In genomic region chr1:155913969-155914757, GRCh38 we compare ENCODE assay signal across 19 cellular contexts. TPM values are rescaled to one million over a fixed set of nuclear protein-coding genes. Genes with fewer than 3 reads are reported as not detected.
DNase-seq lines count a peak whose midpoint lies in the region; ATAC-seq, FAIRE-seq and TF ChIP-seq lines count a peak whose summit lies in the region.
"Had no signal": no experiment of that assay in that cellular context is flagged by ENCODE, and none has a peak within 500 bp of the region (broad histone marks: within the 10 kb centered on the region; RNA-seq: fewer than 3 reads in every experiment).

No MANE protein-coding gene starts in this region.

- H3K9me3 ChIP-seq in AG04450 (ENCODE audit: control insufficient read depth, insufficient read depth, low read length) = no peaks in the 10 kb centered on the region

- H3K27ac Mint-ChIP-seq in activated naive CD4-positive, alpha-beta T cell treated with anti-CD3 and anti-CD28 coated beads, Interleukin-2, amount 50 U/mL, for 72 hours = no peak overlapping the region

- POLR2A ChIA-PET in AG04450 (lab: Yijun Ruan, JAX) = no interaction called here

- CTCF ChIA-PET in AG04450 (lab: Charles Lee) = no interaction called here

- H3K27ac ChIP-seq in AG04450 (ENCODE audit: low read depth, low read length) = peak overlapping the region; percentile 63
- H3K27ac ChIP-seq: foreskin keratinocyte had no signal

- DNase-seq in AG04450 (ENCODE audit: low read depth, low spot score) (peak; percentile 43), EH (ENCODE audit: low read depth) (peak; percentile 87), fibroblast of peridontal ligament (ENCODE audit: extremely low read depth) (peak; percentile 92), NCI-H2171 treated with DMSO at 0.1 percent for 48 hours (lab: John Stamatoyannopoulos, UW) (no peak)
- DNase-seq in activated naive CD4-positive, alpha-beta T cell treated with anti-CD3 and anti-CD28 coated beads, Interleukin-2, amount 50 U/mL, for 72 hours (ENCODE audit: low spot score in 2 of 2) = no peak
- DNase-seq: activated CD8-positive, alpha-beta memory T cell treated with anti-CD3 and anti-CD28 coated beads for 24 hours; activated gamma-delta T cell treated with Interleukin-2 at 50 U/mL for 16 hours; C1 segment of cervical spinal cord; DND-41; foreskin keratinocyte; KBM-7; NCI-H1105; NCI-H69; occipital lobe; OCI-M1 had no signal

- peaks cover 20 to 22% of the 10 kb centered on the region in 2 donors for H3K36me3 Mint-ChIP-seq in activated naive CD4-positive, alpha-beta T cell treated with anti-CD3 and anti-CD28 coated beads, Interleukin-2, amount 50 U/mL, for 72 hours

- H3K9me3 Mint-ChIP-seq in activated naive CD4-positive, alpha-beta T cell treated with anti-CD3 and anti-CD28 coated beads, Interleukin-2, amount 50 U/mL, for 72 hours = no peaks in the 10 kb centered on the region

- TF ChIP-seq CTCF in AG04450 (IDR thresholded peaks at IDR 0.05; ENCODE audit: low read depth, low read length) = no peak

- FAIRE-seq in TTC549 (lab: Jason Lieb, UNC) = peak; percentile 84

- ATAC-seq in GM18867 (IDR thresholded peaks at IDR 0.05; ENCODE audit: unreplicated experiment) = no peak
- ATAC-seq in activated naive CD4-positive, alpha-beta T cell treated with anti-CD3 and anti-CD28 coated beads, Interleukin-2, amount 50 U/mL, for 72 hours = no peak
- ATAC-seq: foreskin keratinocyte, sciatic nerve had no signal

- no peak overlapping the region for H3K4me3 ChIP-seq in AG04450 (ENCODE audit: low read depth, low read length)

- no peaks in the 10 kb centered on the region for H3K27me3 ChIP-seq in AG04450 (ENCODE audit: control insufficient read depth, insufficient read depth, low read length)
- H3K27me3 ChIP-seq: foreskin keratinocyte had no signal

RNA-seq across cellular contexts. Expression of gene RIT1, which starts 3.0 kb away (rescaled TPM):
- 56.4 and 65.2 TPM in 2 replicates for polyA plus RNA-seq in AG04450 (2011; rRNA removed)
- 61.1 and 69.2 TPM in 2 replicates for polyA minus RNA-seq in AG04450 (2011; rRNA and poly(A)+ RNA removed)
- 10 to 100 TPM; 33.1 to 49.2 TPM for total RNA-seq in activated naive CD4-positive, alpha-beta T cell treated with anti-CD3 and anti-CD28 coated beads, Interleukin-2, amount 50 U/mL, for 72 hours

RNA-seq across cellular contexts. Expression of gene KHDC4, which starts 20.1 kb away (rescaled TPM):
- polyA plus RNA-seq in AG04450 (2011; rRNA removed) = 34.9 and 39.0 TPM in 2 replicates
- polyA minus RNA-seq in AG04450 (2011; rRNA and poly(A)+ RNA removed) = 47.4 and 53.0 TPM in 2 replicates
- total RNA-seq in activated naive CD4-positive, alpha-beta T cell treated with anti-CD3 and anti-CD28 coated beads, Interleukin-2, amount 50 U/mL, for 72 hours = 100 to 1,000 TPM in 1 of 2 donors, 10 to 100 TPM in 1; 81.2 to 100 TPM

RNA-seq across cellular contexts. Expression of gene RXFP4, which starts 27.3 kb away (rescaled TPM):
- polyA plus RNA-seq in AG04450 (2011; rRNA removed) = not detected in 2 replicates
- polyA minus RNA-seq in AG04450 (2011; rRNA and poly(A)+ RNA removed) = not detected in 2 replicates
- not detected for total RNA-seq in activated naive CD4-positive, alpha-beta T cell treated with anti-CD3 and anti-CD28 coated beads, Interleukin-2, amount 50 U/mL, for 72 hours
- total RNA-seq: foreskin keratinocyte, mucosa of gallbladder, occipital lobe, sciatic nerve had no signal
- polyA plus RNA-seq: foreskin keratinocyte had no signal

RNA-seq across cellular contexts. Expression of gene SYT11, which starts 54.8 kb away (rescaled TPM):
- 44.8 and 49.0 TPM in 2 replicates for polyA plus RNA-seq in AG04450 (2011; rRNA removed)
- 52.2 and 55.1 TPM in 2 replicates for polyA minus RNA-seq in AG04450 (2011; rRNA and poly(A)+ RNA removed)
- 10 to 100 TPM; 20.9 to 21.5 TPM for total RNA-seq in activated naive CD4-positive, alpha-beta T cell treated with anti-CD3 and anti-CD28 coated beads, Interleukin-2, amount 50 U/mL, for 72 hours

RNA-seq across cellular contexts. Expression of gene GON4L, which starts 57.1 kb away (rescaled TPM):
- 22.3 and 24.5 TPM in 2 replicates for polyA plus RNA-seq in AG04450 (2011; rRNA removed)
- polyA minus RNA-seq in AG04450 (2011; rRNA and poly(A)+ RNA removed) = 38.8 and 43.6 TPM in 2 replicates
- total RNA-seq in activated naive CD4-positive, alpha-beta T cell treated with anti-CD3 and anti-CD28 coated beads, Interleukin-2, amount 50 U/mL, for 72 hours = 10 to 100 TPM; 63.7 to 80.4 TPM

Comparison
In these comparisons a context has a peak if more than half of its experiments do, and no peak if none do; other contexts are left out.
1. DNase-seq: peak in AG04450 (single experiment), EH (single experiment) and fibroblast of peridontal ligament (single experiment); none in activated naive CD4-positive, alpha-beta T cell treated with anti-CD3 and anti-CD28 coated beads, Interleukin-2, amount 50 U/mL, for 72 hours (0 of 2) and NCI-H2171 treated with DMSO at 0.1 percent for 48 hours (single experiment).